Comparison of ENCODE assay signal across 18 cellular contexts in genomic region chr9:133854048-133854447, GRCh38.
DNase-seq lines count a peak whose midpoint lies in the region; ATAC-seq, FAIRE-seq and TF ChIP-seq lines count a peak whose summit lies in the region.
"Had no signal": no experiment of that assay in that cellular context is flagged by ENCODE, and none has a peak within 500 bp of the region (broad histone marks: within the 10 kb centered on the region; RNA-seq: fewer than 3 reads in every experiment).

No MANE protein-coding gene starts in this region.

- H2AK5ac ChIP-seq in H1 (ENCODE audit: low read depth, low read length): no peak overlapping the region
- no peak overlapping the region for H2AK5ac ChIP-seq in trophoblast cell (ENCODE audit: low read length)

- no peak for TF ChIP-seq CTCF in HepG2 (CRISPR knock-in tag; IDR thresholded peaks at IDR 0.05)
- no peak for TF ChIP-seq CTCF in right lobe of liver (IDR thresholded peaks at IDR 0.05)
- TF ChIP-seq CTCF in H1 (IDR thresholded peaks at IDR 0.05; ENCODE audit: control extremely low read depth in 1 of 3, insufficient read depth in 1 of 3, low read depth in 1 of 3, low read length in 3 of 3): no peak

- intact Hi-C loops in HepG2 (cut with micrococcal nuclease; ENCODE audit: unreplicated experiment): no loop called here
- intact Hi-C loops in right lobe of liver (cut with DNase I): no loop called here

- H3K4me2 ChIP-seq in HepG2 (ENCODE audit: low read depth, low read length): no peak overlapping the region
- H3K4me2 ChIP-seq in H1 (ENCODE audit: insufficient read depth in 1 of 2, low read depth in 2 of 2, low read length in 2 of 2): no peak overlapping the region
- no peak overlapping the region for H3K4me2 ChIP-seq in trophoblast cell (ENCODE audit: low read length)

- H4K5ac ChIP-seq in H1 (ENCODE audit: insufficient read length, low read depth, low read length): no peak overlapping the region

- H4K8ac ChIP-seq in H1 (ENCODE audit: extremely low read depth, insufficient read depth, low read length) (no peak overlapping the region), trophoblast cell (ENCODE audit: low read depth, low read length) (no peak overlapping the region)

- H2BK5ac ChIP-seq in H1 (ENCODE audit: low read depth, low read length) (no peak overlapping the region; the same call in 1 of the 2 replicates), trophoblast cell (ENCODE audit: low read depth, low read length, poor library complexity) (no peak overlapping the region)

- H3K23ac ChIP-seq in H1 (ENCODE audit: insufficient read length) (no peak overlapping the region), trophoblast cell (ENCODE audit: low read length) (peak overlapping the region; percentile 24)

- H3K4ac ChIP-seq in H1 (replicated peaks; ENCODE audit: insufficient read length, low read depth, low read length): no peak overlapping the region
- no peak overlapping the region for H3K4ac ChIP-seq in trophoblast cell (ENCODE audit: low read depth, low read length)

- TF ChIP-seq POLR2A in HepG2 (IDR thresholded peaks at IDR 0.05; ENCODE audit: insufficient read depth in 1 of 2, low read depth in 2 of 2, low read length in 2 of 2): 0 out of 4 replicates have a peak, but pooled peaks of 1 of the 2 experiments have one; percentile 34
- TF ChIP-seq POLR2A in right lobe of liver (IDR thresholded peaks at IDR 0.05): no peak
- TF ChIP-seq POLR2A in H1 (IDR thresholded peaks at IDR 0.05; ENCODE audit: control extremely low read depth in 1 of 2, low read depth in 2 of 2, low read length in 2 of 2): no peak

- H3K4me1 ChIP-seq in HepG2 (ENCODE audit: insufficient read depth, low read length): peaks cover 26% of the 10 kb centered on the region
- H3K4me1 ChIP-seq in right lobe of liver: peaks cover 0 to 26% (median 12%) of the 10 kb centered on the region in 4 donors
- no peaks in the 10 kb centered on the region; a peak in 3 of 7 replicates for H3K4me1 ChIP-seq in H1 (replicated peaks in 1 of 4; ENCODE audit: control insufficient read depth in 3 of 4, insufficient read depth in 4 of 4, low read length in 3 of 4)
- H3K4me1 ChIP-seq in trophoblast cell (ENCODE audit: control insufficient read depth in 1 of 2, insufficient read depth in 2 of 2, low read length in 2 of 2): peaks cover 28 to 31% of the 10 kb centered on the region in 2 experiments
- H3K4me1 ChIP-seq: SJCRH30 had no signal

- no peak overlapping the region for H3K4me3 ChIP-seq in HepG2 (replicated peaks in 1 of 3; ENCODE audit: insufficient read depth in 1 of 3, low read depth in 2 of 3, low read length in 3 of 3)
- no peak overlapping the region for H3K4me3 ChIP-seq in right lobe of liver
- H3K4me3 ChIP-seq in H1 (ENCODE audit: extremely low read depth in 1 of 4, insufficient read depth in 2 of 4, low read depth in 3 of 4, low read length in 4 of 4): no peak overlapping the region
- H3K4me3 ChIP-seq in trophoblast cell (ENCODE audit: low read depth, low read length): peak overlapping the region; percentile 20
- H3K4me3 ChIP-seq: Peyer's patch, SJCRH30 had no signal

- H3K9ac ChIP-seq in HepG2 (ENCODE audit: insufficient read depth, low read depth, low read length): no peak overlapping the region
- no peak overlapping the region for H3K9ac ChIP-seq in H1 (replicated peaks in 1 of 4; ENCODE audit: extremely low read depth in 1 of 4, low read depth in 3 of 4, low read length in 3 of 4)
- no peak overlapping the region for H3K9ac ChIP-seq in trophoblast cell (ENCODE audit: low read length)

- H3K27me3 ChIP-seq in HepG2 (ENCODE audit: control insufficient read depth in 1 of 2, insufficient read depth in 2 of 2, low read length in 2 of 2) (no peaks in the 10 kb centered on the region), right lobe of liver (no peaks in the 10 kb centered on the region), H1 (replicated peaks in 1 of 4; ENCODE audit: control insufficient read depth in 3 of 4, extremely low read depth in 1 of 4, insufficient read depth in 3 of 4, low read length in 3 of 4) (no peaks in the 10 kb centered on the region), trophoblast cell (ENCODE audit: insufficient read depth, low read length) (no peaks in the 10 kb centered on the region)
- H3K27me3 ChIP-seq: Peyer's patch, SJCRH30 had no signal

- peaks cover 10% of the 10 kb centered on the region; the same call in 1 of the 2 replicates for H3K23me2 ChIP-seq in H1 (ENCODE audit: low read depth, low read length)

- POLR2A ChIA-PET in HepG2 (lab: Yijun Ruan, JAX) (no interaction called here), H1 (lab: Charles Lee; ENCODE audit: partially characterized antibody) (no interaction called here)

- WGBS in HepG2 (ENCODE audit: low lambda C conversion rate): over 99% methylated on average over 6 of the region's 6 CpGs
- WGBS in right lobe of liver (ENCODE audit: insufficient coverage, low coverage, low lambda C conversion rate, missing lambda C conversion rate): 94% methylated on average over 5 of the region's 6 CpGs
- 93% methylated on average over 6 of the region's 6 CpGs; no CpG with 5 or more reads in 1 of the 2 experiments for WGBS in H1 (ENCODE audit: extremely low coverage in 1 of 2, insufficient coverage in 1 of 2, insufficient read length in 1 of 2, insufficient replicate concordance in 2 of 2, low coverage in 1 of 2, low lambda C conversion rate in 2 of 2, missing lambda C conversion rate in 1 of 2), 2 experiments
- WGBS in trophoblast cell (ENCODE audit: extremely low coverage, insufficient coverage, insufficient read length): no CpG with 5 or more reads among the region's 6 CpGs

- CTCF ChIA-PET in HepG2 (lab: Yijun Ruan, JAX; ENCODE audit: low intra/inter-chr PET ratio, low total read pairs): no interaction called here
- CTCF ChIA-PET in H1 (lab: Charles Lee; ENCODE audit: partially characterized antibody): no interaction called here

- H3K79me1 ChIP-seq in H1 (ENCODE audit: low read depth, low read length): peaks cover 22% of the 10 kb centered on the region
- H3K79me1 ChIP-seq in trophoblast cell (ENCODE audit: low read length): peaks cover 13% of the 10 kb centered on the region

- H4K20me1 ChIP-seq in HepG2 (ENCODE audit: insufficient read depth, low read length): peaks cover 38% of the 10 kb centered on the region; the same call in 1 of the 2 replicates
- peaks cover 6 to 13% of the 10 kb centered on the region in 2 experiments for H4K20me1 ChIP-seq in H1 (replicated peaks in 1 of 2; ENCODE audit: control insufficient read depth in 1 of 2, insufficient read depth in 2 of 2, low read length in 2 of 2)

- no peak overlapping the region for H2BK20ac ChIP-seq in H1 (ENCODE audit: low read length)

- no peak overlapping the region for H4K12ac ChIP-seq in trophoblast cell (ENCODE audit: low read depth, low read length)

- H2BK15ac ChIP-seq in H1 (ENCODE audit: low read length): no peak overlapping the region

- TF ChIP-seq EP300 in HepG2 (IDR thresholded peaks at IDR 0.05; ENCODE audit: low read depth in 2 of 2, low read length in 2 of 2) (no peak), HepG2 (CRISPR knock-in tag; IDR thresholded peaks at IDR 0.05; ENCODE audit: borderline replicate concordance) (no peak), H1 (IDR thresholded peaks at IDR 0.05; ENCODE audit: borderline replicate concordance in 1 of 2, low read depth in 2 of 2, low read length in 2 of 2) (no peak)

- H3K9me3 ChIP-seq in HepG2 (ENCODE audit: low read length) (no peaks in the 10 kb centered on the region), right lobe of liver (no peaks in the 10 kb centered on the region), H1 (ENCODE audit: insufficient read depth in 2 of 2, low read depth in 1 of 2, low read length in 1 of 2) (no peaks in the 10 kb centered on the region; a peak in 1 of 4 replicates), trophoblast cell (ENCODE audit: insufficient read depth, low read depth, low read length) (peaks cover 9% of the 10 kb centered on the region)
- H3K9me3 ChIP-seq: Peyer's patch, SJCRH30 had no signal

- H3K27ac ChIP-seq in HepG2 (ENCODE audit: extremely low read length, insufficient read depth, low read length) (no peak overlapping the region), right lobe of liver (peak overlapping the region in 1 of 3 donors; percentile 96), H1 (ENCODE audit: low read depth, low read length) (no peak overlapping the region), trophoblast cell (ENCODE audit: low read depth, low read length) (no peak overlapping the region)
- H3K27ac ChIP-seq: 22Rv1, SJCRH30 had no signal

- peak overlapping the region; percentile 71 for H4K91ac ChIP-seq in H1 (replicated peaks; ENCODE audit: insufficient read length, low read length)
- H4K91ac ChIP-seq in trophoblast cell (ENCODE audit: low read depth, low read length): no peak overlapping the region

- no peak overlapping the region for H3K56ac ChIP-seq in H1 (replicated peaks; ENCODE audit: insufficient read length, low read depth, low read length)

- H3K14ac ChIP-seq in H1 (ENCODE audit: insufficient read length): no peak overlapping the region
- H3K14ac ChIP-seq in trophoblast cell (ENCODE audit: low read length): no peak overlapping the region

- H3K79me2 ChIP-seq in HepG2 (ENCODE audit: insufficient read depth, low read length) (peaks cover 18% of the 10 kb centered on the region), H1 (ENCODE audit: control insufficient read depth in 1 of 2, insufficient read depth in 2 of 2, low read length in 2 of 2) (peaks cover 0 to 7% of the 10 kb centered on the region in 2 experiments; a peak in 1 of 4 replicates), trophoblast cell (ENCODE audit: control insufficient read depth, insufficient read depth, low read length, poor library complexity) (peaks cover 6% of the 10 kb centered on the region)

- FAIRE-seq in HepG2 (lab: Jason Lieb, UNC) (no peak), H1 (lab: Jason Lieb, UNC) (no peak), urothelium cell line (lab: Jason Lieb, UNC) (peak; percentile 87)
- FAIRE-seq: G401.6 had no signal

- no peak overlapping the region for H3K18ac ChIP-seq in H1 (ENCODE audit: extremely low read depth, low read length)
- H3K18ac ChIP-seq in trophoblast cell (ENCODE audit: low read length): peak overlapping the region; percentile 15

- ATAC-seq in HepG2 (no peak), right lobe of liver (no peak), GM21576 (IDR thresholded peaks at IDR 0.05; ENCODE audit: unreplicated experiment) (no peak), GM18517 (IDR thresholded peaks at IDR 0.05; ENCODE audit: unreplicated experiment) (no peak), HG02840 (IDR thresholded peaks at IDR 0.05; ENCODE audit: low FRiP score, unreplicated experiment) (no peak)
- ATAC-seq: HCT116 had no signal

- in situ Hi-C loops in HepG2 (cut with HindIII; ENCODE audit: extremely low pct_ligation_motif_present, low pct_unique_long_range_greater_than_20kb): no loop called here

- DNase-seq in HepG2 (ENCODE audit: low spot score) (no peak), right lobe of liver (no peak), H1 (ENCODE audit: low read depth in 1 of 2, low spot score in 2 of 2) (no peak), trophoblast cell (no peak), urothelium cell line (ENCODE audit: low spot score) (no peak)
- DNase-seq: Calu3; CD8-positive, alpha-beta memory T cell; DMS153; GOT3; Kasumi-1; Peyer's patch; SJCRH30 had no signal

- no peak overlapping the region for H2BK120ac ChIP-seq in H1 (replicated peaks; ENCODE audit: low read depth, low read length)
- no peak overlapping the region for H2BK120ac ChIP-seq in trophoblast cell (ENCODE audit: insufficient read depth, low read length, poor library complexity)

- H2AFZ ChIP-seq in HepG2 (ENCODE audit: low read length) (no peak overlapping the region), H1 (ENCODE audit: low read length) (no peak overlapping the region), trophoblast cell (ENCODE audit: insufficient read depth, low read length, poor library complexity) (no peak overlapping the region)

- no TSS peak for BruUV-seq in HepG2 (replicated peaks; lab: Mats Ljungman, UMichigan)

- H2BK12ac ChIP-seq in H1 (ENCODE audit: low read depth, low read length) (no peak overlapping the region), trophoblast cell (ENCODE audit: low read length) (no peak overlapping the region)

- TF ChIP-seq RAD21 in HepG2 (CRISPR knock-in tag; IDR thresholded peaks at IDR 0.05): no peak
- no peak for TF ChIP-seq RAD21 in H1 (IDR thresholded peaks at IDR 0.05 in 1 of 2, conservative IDR thresholded peaks at IDR 0.05 in 1 of 2; ENCODE audit: low read depth in 2 of 2, low read length in 2 of 2)

- H3K36me3 ChIP-seq in HepG2 (replicated peaks in 1 of 2; ENCODE audit: control insufficient read depth in 1 of 2, insufficient read depth in 2 of 2, low read length in 2 of 2) (peaks cover 18 to 47% of the 10 kb centered on the region in 2 experiments; a peak in 4 of 5 replicates), right lobe of liver (no peaks in the 10 kb centered on the region), H1 (ENCODE audit: control insufficient read depth in 2 of 4, insufficient read depth in 4 of 4, low read length in 3 of 4) (peaks cover 0 to 2% (median 0%) of the 10 kb centered on the region in 4 experiments; a peak in 1 of 8 replicates), trophoblast cell (ENCODE audit: control insufficient read depth in 1 of 2, insufficient read depth in 2 of 2, low read length in 2 of 2) (peaks cover 13 to 55% of the 10 kb centered on the region in 2 experiments)
- H3K36me3 ChIP-seq: Peyer's patch had no signal
